8 cellular contexts compared by ENCODE assay signal in genomic region chr7:158710651-158711102, GRCh38. TPM values are rescaled to one million over a fixed set of nuclear protein-coding genes. Genes with fewer than 3 reads are reported as not detected.
DNase-seq lines count a peak whose midpoint lies in the region; ATAC-seq and TF ChIP-seq lines count a peak whose summit lies in the region.

No MANE protein-coding gene starts in this region.

- no peak overlapping the region for H3K4me3 ChIP-seq in lower lobe of right lung

- ATAC-seq in HG02884 (IDR thresholded peaks at IDR 0.05; ENCODE audit: unreplicated experiment), result peak; percentile 75
- ATAC-seq in lower lobe of right lung, result peak; percentile 62 to 69
- no peak for ATAC-seq in GM21360 (IDR thresholded peaks at IDR 0.05; ENCODE audit: unreplicated experiment)

- peaks cover 4% of the 10 kb centered on the region for H3K4me1 ChIP-seq in lower lobe of right lung

- H3K9me3 ChIP-seq in lower lobe of right lung, result no peaks in the 10 kb centered on the region

- H3K27ac ChIP-seq in lower lobe of right lung, result no peak overlapping the region

- no peaks in the 10 kb centered on the region for H3K27me3 ChIP-seq in lower lobe of right lung (ENCODE audit: low read depth)

- peak; percentile 45 for DNase-seq in ELR (ENCODE audit: low read depth)
- peak; percentile 32 for DNase-seq in UCSD-AML1 (lab: John Stamatoyannopoulos, UW; ENCODE audit: unreplicated experiment)
- no peak for DNase-seq in lower lobe of right lung
- DNase-seq in NCI-H748 (lab: John Stamatoyannopoulos, UW; ENCODE audit: unreplicated experiment), result no peak
- no peak for DNase-seq in T-helper 9 cell
- no peak for DNase-seq in ACHN

- intact Hi-C loops in lower lobe of right lung (cut with DNase I), result no loop called here

- no peaks in the 10 kb centered on the region for H3K36me3 ChIP-seq in lower lobe of right lung

- in situ Hi-C loops in ACHN (cut with HindIII; ENCODE audit: low pct_ligation_motif_present, low pct_unique_long_range_greater_than_20kb, low sequenced_read_pairs), result no loop called here

- no peak for TF ChIP-seq CTCF in lower lobe of right lung (IDR thresholded peaks at IDR 0.05)

RNA-seq across cellular contexts. Expression of gene NCAPG2, which starts 6.1 kb away (rescaled TPM):
- 10.0 TPM for total RNA-seq in lower lobe of right lung

Comparison
In these comparisons a context has a peak if more than half of its experiments do, and no peak if none do; other contexts are left out.
1. DNase-seq: peak in ELR (single experiment) and UCSD-AML1 (single experiment); none in lower lobe of right lung (single experiment), NCI-H748 (single experiment), T-helper 9 cell (single experiment) and ACHN (single experiment).